33 cellular contexts compared by ENCODE assay signal in the genomic region with DNA sequence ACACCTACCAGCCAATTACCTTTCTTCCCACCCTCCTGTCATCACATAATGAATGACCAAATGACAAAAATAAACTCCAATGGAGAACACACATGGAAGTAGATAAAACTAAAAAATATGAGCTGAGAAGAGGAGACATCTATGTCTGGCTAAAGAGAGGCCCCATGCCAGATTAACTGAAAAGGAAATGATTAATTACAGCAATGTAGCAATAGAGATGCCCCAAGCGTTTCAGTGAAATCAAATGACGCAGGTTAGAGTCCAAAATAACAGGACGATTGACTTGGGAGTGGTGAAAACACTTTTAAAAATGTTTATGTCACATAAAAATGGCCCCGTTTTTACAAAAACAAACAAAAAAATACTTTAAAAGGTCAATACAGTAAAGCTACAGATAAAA. TPM values are rescaled to one million over a fixed set of nuclear protein-coding genes. Genes with fewer than 3 reads are reported as not detected.
DNase-seq lines count a peak whose midpoint lies in the region; ATAC-seq, FAIRE-seq and TF ChIP-seq lines count a peak whose summit lies in the region.
"Had no signal": no experiment of that assay in that cellular context is flagged by ENCODE, and none has a peak within 500 bp of the region (broad histone marks: within the 10 kb centered on the region; RNA-seq: fewer than 3 reads in every experiment).

No MANE protein-coding gene starts in this region.

- peaks cover 7% of the 10 kb centered on the region for H3K27me3 Mint-ChIP-seq in activated T-helper 17 cell treated with anti-CD3 and anti-CD28 coated beads, Interleukin-2, amount 50 U/mL, for 72 hours

- no peak for FAIRE-seq in HTR-8/SVneo (lab: Jason Lieb, UNC)
- FAIRE-seq: colon, GM19239, urothelium cell line had no signal

- H3K27me3 ChIP-seq in BJ (ENCODE audit: control insufficient read depth, insufficient read depth, low read length): no peaks in the 10 kb centered on the region
- H3K27me3 ChIP-seq in esophagus squamous epithelium: no peaks in the 10 kb centered on the region
- H3K27me3 ChIP-seq: Peyer's patch, SJCRH30 had no signal

- no peak overlapping the region for H3K4me3 ChIP-seq in BJ (ENCODE audit: low read depth, low read length)
- H3K4me3 ChIP-seq in cardiac fibroblast (replicated peaks in 1 of 2; ENCODE audit: low read depth in 2 of 2, low read length in 2 of 2): no peak overlapping the region
- H3K4me3 ChIP-seq in esophagus squamous epithelium: no peak overlapping the region
- H3K4me3 ChIP-seq: lung, Peyer's patch, SJCRH30, thoracic aorta had no signal

- H3K4me1 ChIP-seq in esophagus squamous epithelium: no peaks in the 10 kb centered on the region
- H3K4me1 ChIP-seq: Peyer's patch, SJCRH30 had no signal

- H3K4me3 Mint-ChIP-seq in activated T-helper 17 cell treated with anti-CD3 and anti-CD28 coated beads, Interleukin-2, amount 50 U/mL, for 72 hours: no peak overlapping the region
- H3K4me3 Mint-ChIP-seq: activated CD8-positive, alpha-beta memory T cell treated with anti-CD3 and anti-CD28 coated beads, Interleukin-2, amount 10 ng/mL, durations not matched to agents 7 days and 5 days; activated naive CD4-positive, alpha-beta T cell treated with anti-CD3 and anti-CD28 coated beads for 36 hours; activated T-cell treated with anti-CD3 and anti-CD28 coated beads, Interleukin-2, amount 50 U/mL, for 72 hours; nephron; stimulated activated naive CD8-positive, alpha-beta T cell treated with anti-CD3 and anti-CD28 coated beads, Interleukin-15, Interleukin-2, amounts not matched to agents 100 ng/mL and 50 ng/mL, for 24 hours had no signal

- intact Hi-C loops in esophagus squamous epithelium (cut with DNase I): no loop called here

- no peak for TF ChIP-seq POLR2A in esophagus squamous epithelium (IDR thresholded peaks at IDR 0.05)

- peaks cover 5% of the 10 kb centered on the region for H3K9me3 Mint-ChIP-seq in activated T-helper 17 cell treated with anti-CD3 and anti-CD28 coated beads, Interleukin-2, amount 50 U/mL, for 72 hours
- H3K9me3 Mint-ChIP-seq: activated T-cell treated with anti-CD3 and anti-CD28 coated beads, Interleukin-2, amount 50 U/mL, for 72 hours; nephron had no signal

- 27 to 31% methylated on average over 4 of the region's 4 CpGs for WGBS in esophagus squamous epithelium, 2 donors

- H3K27ac Mint-ChIP-seq in activated T-helper 17 cell treated with anti-CD3 and anti-CD28 coated beads, Interleukin-2, amount 50 U/mL, for 72 hours: no peak overlapping the region
- H3K27ac Mint-ChIP-seq: activated CD8-positive, alpha-beta memory T cell treated with anti-CD3 and anti-CD28 coated beads, Interleukin-2, amount 10 ng/mL, durations not matched to agents 7 days and 5 days; activated naive CD4-positive, alpha-beta T cell treated with anti-CD3 and anti-CD28 coated beads for 36 hours; activated T-cell treated with anti-CD3 and anti-CD28 coated beads, Interleukin-2, amount 50 U/mL, for 72 hours; nephron; stimulated activated naive CD8-positive, alpha-beta T cell treated with anti-CD3 and anti-CD28 coated beads, Interleukin-15, Interleukin-2, amounts not matched to agents 100 ng/mL and 50 ng/mL, for 24 hours had no signal

- H3K27ac ChIP-seq in esophagus squamous epithelium: no peak overlapping the region
- H3K27ac ChIP-seq: KMS-11, Peyer's patch, SJCRH30 had no signal

- H3K36me3 ChIP-seq in BJ (ENCODE audit: control insufficient read depth, insufficient read depth, low read length) (no peaks in the 10 kb centered on the region), esophagus squamous epithelium (no peaks in the 10 kb centered on the region)
- H3K36me3 ChIP-seq: Peyer's patch, SJCRH30, thoracic aorta had no signal

- TF ChIP-seq CTCF in BJ (IDR thresholded peaks at IDR 0.05; ENCODE audit: insufficient read depth, low read depth, low read length) (no peak), cardiac fibroblast (IDR thresholded peaks at IDR 0.05; ENCODE audit: low read depth, low read length) (no peak), esophagus squamous epithelium (IDR thresholded peaks at IDR 0.05) (no peak)

- POLR2A ChIA-PET in BJ (lab: Charles Lee): no interaction called here

- no peaks in the 10 kb centered on the region for H3K9me3 ChIP-seq in esophagus squamous epithelium
- H3K9me3 ChIP-seq: Peyer's patch, SJCRH30, thoracic aorta had no signal

- no peak for ATAC-seq in activated T-helper 17 cell treated with anti-CD3 and anti-CD28 coated beads, Interleukin-2, amount 50 U/mL, for 72 hours (replicated peaks)
- ATAC-seq: activated CD8-positive, alpha-beta memory T cell treated with anti-CD3 and anti-CD28 coated beads, Interleukin-2, amount 10 ng/mL, durations not matched to agents 7 days and 5 days; activated T-cell treated with anti-CD3 and anti-CD28 coated beads, Interleukin-2, amount 50 U/mL, for 72 hours; esophagus mucosa; HCT116 had no signal

- CTCF ChIA-PET in BJ (lab: Yijun Ruan, JAX): no interaction called here

- H3K36me3 Mint-ChIP-seq in activated T-helper 17 cell treated with anti-CD3 and anti-CD28 coated beads, Interleukin-2, amount 50 U/mL, for 72 hours (ENCODE audit: low read depth): no peaks in the 10 kb centered on the region
- H3K36me3 Mint-ChIP-seq: activated CD8-positive, alpha-beta memory T cell treated with anti-CD3 and anti-CD28 coated beads, Interleukin-2, amount 10 ng/mL, durations not matched to agents 7 days and 5 days had no signal

- DNase-seq in BJ (ENCODE audit: low read depth): peak; percentile 40
- peak; percentile 27 for DNase-seq in HTR-8/SVneo (ENCODE audit: insufficient read length, low spot score)
- DNase-seq in cardiac fibroblast (ENCODE audit: low read depth in 2 of 2): peak; percentile 66 to 82
- DNase-seq in foreskin melanocyte: peak; percentile 57
- no peak for DNase-seq in esophagus squamous epithelium (lab: John Stamatoyannopoulos, UW)
- no peak for DNase-seq in iPS-NIHi7 (ENCODE audit: extremely low spot score)
- DNase-seq in H4 (ENCODE audit: low spot score): no peak
- DNase-seq: activated CD4-positive, CD25-positive, alpha-beta regulatory T cell; activated CD8-positive, alpha-beta memory T cell treated with anti-CD3 and anti-CD28 coated beads, Interleukin-2, amount 10 ng/mL, durations not matched to agents 7 days and 5 days; activated naive CD4-positive, alpha-beta T cell treated with anti-CD3 and anti-CD28 coated beads for 36 hours; activated T-cell treated with anti-CD3 and anti-CD28 coated beads, Interleukin-2, amount 50 U/mL, for 72 hours; DMS53; NCI-H1436 treated with DMSO at 0.1 percent for 48 hours; NCI-H524; NK-92 treated with Interleukin-12 subunit alpha and Interleukin-12 subunit beta, amount 100 ng/mL, for 24 hours; Peyer's patch; SJCRH30; T-helper 1 cell had no signal

- H3K4me1 Mint-ChIP-seq in activated T-helper 17 cell treated with anti-CD3 and anti-CD28 coated beads, Interleukin-2, amount 50 U/mL, for 72 hours: no peaks in the 10 kb centered on the region
- H3K4me1 Mint-ChIP-seq: activated CD8-positive, alpha-beta memory T cell treated with anti-CD3 and anti-CD28 coated beads, Interleukin-2, amount 10 ng/mL, durations not matched to agents 7 days and 5 days; nephron had no signal

RNA-seq across cellular contexts. Expression of a gene that starts 59.6 kb away (rescaled TPM):
- 0.11 TPM in 2 replicates for polyA plus RNA-seq in BJ (2011; rRNA removed)
- 0.10 and 0.14 TPM in 2 replicates for polyA minus RNA-seq in BJ (2011; rRNA and poly(A)+ RNA removed)
- not detected for total RNA-seq in activated T-helper 17 cell treated with anti-CD3 and anti-CD28 coated beads, Interleukin-2, amount 50 U/mL, for 72 hours
- 1 to 10 TPM in 1 of 4 donors, under 1 TPM in 2, not detected in 1; 0.09 to 1.1 (median 0.19) TPM for total RNA-seq in esophagus squamous epithelium
- not detected in 2 replicates for total RNA-seq in H4 (2014; rRNA removed; shearing (Covaris generic))
- total RNA-seq: activated CD8-positive, alpha-beta memory T cell treated with anti-CD3 and anti-CD28 coated beads, Interleukin-2, amount 10 ng/mL, durations not matched to agents 7 days and 5 days; activated naive CD4-positive, alpha-beta T cell treated with anti-CD3 and anti-CD28 coated beads for 36 hours; activated T-cell treated with anti-CD3 and anti-CD28 coated beads, Interleukin-2, amount 50 U/mL, for 72 hours; mucosa of gallbladder; osteocyte; renal cortical epithelial cell; SJCRH30; skeletal muscle tissue had no signal

Comparison
In these comparisons a context has a peak if more than half of its experiments do, and no peak if none do; other contexts are left out.
1. DNase-seq: peak in BJ (single experiment), HTR-8/SVneo (single experiment), cardiac fibroblast (2 of 2) and foreskin melanocyte (single experiment); none in esophagus squamous epithelium (single experiment), iPS-NIHi7 (single experiment) and H4 (single experiment).